In the genomic region with DNA sequence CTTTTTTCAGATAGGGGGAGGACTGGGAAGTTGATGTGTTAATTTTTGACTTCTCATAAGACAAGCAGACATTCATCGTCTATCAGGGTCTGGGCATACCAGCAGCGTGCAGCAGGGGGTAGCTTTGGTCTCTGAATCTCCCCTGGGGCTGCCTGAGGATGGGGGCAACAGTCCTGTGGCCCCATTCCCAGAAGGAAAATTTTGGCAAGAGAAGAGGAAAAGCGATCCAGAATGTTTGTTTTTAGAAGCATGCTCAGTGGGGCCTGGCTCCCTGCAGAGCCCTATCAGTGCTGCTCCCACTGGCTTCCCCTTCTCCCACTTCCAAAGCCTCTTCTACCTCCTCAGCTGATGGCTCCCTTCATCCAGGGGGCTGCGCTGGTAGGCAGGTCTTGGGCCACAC, we compare ENCODE assay signal across 24 cellular contexts.
DNase-seq lines count a peak whose midpoint lies in the region; ATAC-seq and TF ChIP-seq lines count a peak whose summit lies in the region.
"Had no signal": no experiment of that assay in that cellular context is flagged by ENCODE, and none has a peak within 500 bp of the region (broad histone marks: within the 10 kb centered on the region; RNA-seq: fewer than 3 reads in every experiment).

No MANE protein-coding gene starts in this region.

- intact Hi-C loops in activated T-helper 1 cell treated with anti-CD3 and anti-CD28 coated beads, Interleukin-12 subunit alpha, Interleukin-12 subunit beta, Interleukin-2, Interleukin-4 antibody, amounts not matched to agents 30 ng/mL and 10 ng/mL and 1 ng/mL, durations not matched to agents 14 hours and 24 hours and 36 hours (cut with micrococcal nuclease): no loop called here

- no peaks in the 10 kb centered on the region for H3K36me3 Mint-ChIP-seq in activated T-helper 1 cell treated with anti-CD3 and anti-CD28 coated beads, Interleukin-12 subunit alpha, Interleukin-12 subunit beta, Interleukin-2, Interleukin-4 antibody, amounts not matched to agents 30 ng/mL and 10 ng/mL and 1 ng/mL, durations not matched to agents 14 hours and 24 hours and 36 hours (ENCODE audit: low read depth)
- H3K36me3 Mint-ChIP-seq: WTC11 had no signal

- in situ Hi-C loops in astrocyte of the spinal cord (cut with HindIII; ENCODE audit: low sequenced_read_pairs): no loop called here

- ATAC-seq in left lobe of liver: peak; percentile 12
- ATAC-seq in GM19467 (IDR thresholded peaks at IDR 0.05; ENCODE audit: unreplicated experiment): no peak
- no peak for ATAC-seq in esophagus mucosa
- ATAC-seq: activated T-cell treated with anti-CD3 and anti-CD28 coated beads, Interleukin-2, amount 50 U/mL, for 4 hours; left lung; naive thymus-derived CD8-positive, alpha-beta T cell; Panc1; stimulated activated naive CD8-positive, alpha-beta T cell treated with anti-CD3 and anti-CD28 coated beads, Interleukin-15, amount 100 ng/mL, for 72 hours; WTC11 had no signal

- DNase-seq in NCI-H1694 treated with DMSO at 0.1 percent for 48 hours (lab: John Stamatoyannopoulos, UW) (peak; percentile 8), NCI-H1694 (lab: John Stamatoyannopoulos, UW) (no peak), EH (ENCODE audit: low read depth) (peak; percentile 82), astrocyte of the spinal cord (ENCODE audit: low read depth, low spot score) (peak; percentile 42), left lobe of liver (ENCODE audit: low spot score) (no peak)
- DNase-seq in activated T-helper 1 cell treated with anti-CD3 and anti-CD28 coated beads, Interleukin-12 subunit alpha, Interleukin-12 subunit beta, Interleukin-2, Interleukin-4 antibody, amounts not matched to agents 30 ng/mL and 10 ng/mL and 1 ng/mL, durations not matched to agents 14 hours and 24 hours and 36 hours (ENCODE audit: low spot score): no peak
- DNase-seq: activated CD4-positive, alpha-beta T cell treated with anti-CD3 and anti-CD28 coated beads, Interleukin-2, amount 50 U/mL, for 1 hour; activated T-cell treated with anti-CD3 and anti-CD28 coated beads, Interleukin-2, amount 50 U/mL, for 4 hours; CD4-positive, alpha-beta memory T cell; left lung; midbrain; naive thymus-derived CD8-positive, alpha-beta T cell; NCI-H1436 treated with DMSO at 0.1 percent for 48 hours; NCI-H510A; occipital lobe; SIG-M5; stimulated activated naive CD8-positive, alpha-beta T cell treated with anti-CD3 and anti-CD28 coated beads, Interleukin-15, amount 100 ng/mL, for 72 hours; tibial artery had no signal

- TF ChIP-seq CTCF in astrocyte of the spinal cord (IDR thresholded peaks at IDR 0.05; ENCODE audit: low read depth, low read length): peak; percentile 24

- no peak overlapping the region for H3K27ac Mint-ChIP-seq in activated T-helper 1 cell treated with anti-CD3 and anti-CD28 coated beads, Interleukin-12 subunit alpha, Interleukin-12 subunit beta, Interleukin-2, Interleukin-4 antibody, amounts not matched to agents 30 ng/mL and 10 ng/mL and 1 ng/mL, durations not matched to agents 14 hours and 24 hours and 36 hours
- H3K27ac Mint-ChIP-seq: CD4-positive, alpha-beta memory T cell; naive thymus-derived CD8-positive, alpha-beta T cell; stimulated activated naive CD8-positive, alpha-beta T cell treated with anti-CD3 and anti-CD28 coated beads, Interleukin-15, amount 100 ng/mL, for 72 hours; WTC11 had no signal

- peaks cover 5% of the 10 kb centered on the region for H3K27me3 Mint-ChIP-seq in activated T-helper 1 cell treated with anti-CD3 and anti-CD28 coated beads, Interleukin-12 subunit alpha, Interleukin-12 subunit beta, Interleukin-2, Interleukin-4 antibody, amounts not matched to agents 30 ng/mL and 10 ng/mL and 1 ng/mL, durations not matched to agents 14 hours and 24 hours and 36 hours (ENCODE audit: insufficient read depth)
- H3K27me3 Mint-ChIP-seq: CD4-positive, alpha-beta memory T cell had no signal

- no peaks in the 10 kb centered on the region for H3K9me3 Mint-ChIP-seq in activated T-helper 1 cell treated with anti-CD3 and anti-CD28 coated beads, Interleukin-12 subunit alpha, Interleukin-12 subunit beta, Interleukin-2, Interleukin-4 antibody, amounts not matched to agents 30 ng/mL and 10 ng/mL and 1 ng/mL, durations not matched to agents 14 hours and 24 hours and 36 hours

- no peaks in the 10 kb centered on the region for H3K4me1 Mint-ChIP-seq in activated T-helper 1 cell treated with anti-CD3 and anti-CD28 coated beads, Interleukin-12 subunit alpha, Interleukin-12 subunit beta, Interleukin-2, Interleukin-4 antibody, amounts not matched to agents 30 ng/mL and 10 ng/mL and 1 ng/mL, durations not matched to agents 14 hours and 24 hours and 36 hours (ENCODE audit: low read depth)
- H3K4me1 Mint-ChIP-seq: CD4-positive, alpha-beta memory T cell; naive thymus-derived CD8-positive, alpha-beta T cell; stimulated activated naive CD8-positive, alpha-beta T cell treated with anti-CD3 and anti-CD28 coated beads, Interleukin-15, amount 100 ng/mL, for 72 hours had no signal

- H3K4me3 Mint-ChIP-seq in activated T-helper 1 cell treated with anti-CD3 and anti-CD28 coated beads, Interleukin-12 subunit alpha, Interleukin-12 subunit beta, Interleukin-2, Interleukin-4 antibody, amounts not matched to agents 30 ng/mL and 10 ng/mL and 1 ng/mL, durations not matched to agents 14 hours and 24 hours and 36 hours: no peak overlapping the region
- H3K4me3 Mint-ChIP-seq: activated T-cell treated with anti-CD3 and anti-CD28 coated beads, Interleukin-2, amount 50 U/mL, for 4 hours; CD4-positive, alpha-beta memory T cell; naive thymus-derived CD8-positive, alpha-beta T cell; stimulated activated naive CD8-positive, alpha-beta T cell treated with anti-CD3 and anti-CD28 coated beads, Interleukin-15, amount 100 ng/mL, for 72 hours; WTC11 had no signal

- no peak overlapping the region for H3K4me3 ChIP-seq in astrocyte of the spinal cord (ENCODE audit: low read depth, low read length)
- H3K4me3 ChIP-seq: coronary artery, left lung, skin epidermis, tibial artery had no signal

Comparison
In these comparisons a context has a peak if more than half of its experiments do, and no peak if none do; other contexts are left out.
1. DNase-seq: peak in NCI-H1694 treated with DMSO at 0.1 percent for 48 hours (single experiment), EH (single experiment) and astrocyte of the spinal cord (single experiment); none in NCI-H1694 (single experiment), left lobe of liver (single experiment) and activated T-helper 1 cell treated with anti-CD3 and anti-CD28 coated beads, Interleukin-12 subunit alpha, Interleukin-12 subunit beta, Interleukin-2, Interleukin-4 antibody, amounts not matched to agents 30 ng/mL and 10 ng/mL and 1 ng/mL, durations not matched to agents 14 hours and 24 hours and 36 hours (single experiment).